In genomic region chr4:37389369-37389765, GRCh38 we compare ENCODE assay signal across 20 cellular contexts.
"Had no signal": no experiment of that assay in that cellular context is flagged by ENCODE, and none has a peak within 500 bp of the region (broad histone marks: within the 10 kb centered on the region; RNA-seq: fewer than 3 reads in every experiment).

No MANE protein-coding gene starts in this region.

- ATAC-seq: activated T-cell treated with anti-CD3 and anti-CD28 coated beads, Interleukin-2, amount 50 U/mL, for 4 hours; gastrocnemius medialis; heart left ventricle had no signal

- H3K9me3 Mint-ChIP-seq: activated CD4-positive, alpha-beta T cell treated with anti-CD3 and anti-CD28 coated beads, Interleukin-2, amount 10 ng/mL, durations not matched to agents 7 days and 5 days; activated naive CD4-positive, alpha-beta T cell treated with anti-CD3 and anti-CD28 coated beads, Interleukin-2, amount 10 ng/mL, durations not matched to agents 7 days and 5 days; activated naive CD8-positive, alpha-beta T cell treated with anti-CD3 and anti-CD28 coated beads, Interleukin-2, amount 50 U/mL, for 24 hours; activated T-cell treated with anti-CD3 and anti-CD28 coated beads, Interleukin-2, amount 50 U/mL, for 4 hours; central memory CD8-positive, alpha-beta T cell; immature natural killer cell; nephron progenitor cell had no signal

- DNase-seq: activated CD8-positive, alpha-beta memory T cell treated with anti-CD3 and anti-CD28 coated beads, Interleukin-2, amount 50 U/mL, for 4 hours; activated effector memory CD4-positive, alpha-beta T cell treated with Interleukin-2 at 50 U/mL for 16 hours; activated T-cell treated with anti-CD3 and anti-CD28 coated beads, Interleukin-2, amount 50 U/mL, for 4 hours; gastrocnemius medialis; heart left ventricle; left ventricle myocardium inferior; occipital lobe; sigmoid colon; spleen; stimulated activated naive CD4-positive, alpha-beta T cell treated with Interleukin-2 at 50 U/mL for 16 hours; T-helper 9 cell had no signal

- H3K27ac Mint-ChIP-seq: activated CD4-positive, alpha-beta T cell treated with anti-CD3 and anti-CD28 coated beads, Interleukin-2, amount 10 ng/mL, durations not matched to agents 7 days and 5 days; activated naive CD4-positive, alpha-beta T cell treated with anti-CD3 and anti-CD28 coated beads, Interleukin-2, amount 10 ng/mL, durations not matched to agents 7 days and 5 days; activated naive CD8-positive, alpha-beta T cell treated with anti-CD3 and anti-CD28 coated beads, Interleukin-2, amount 50 U/mL, for 24 hours; immature natural killer cell; nephron progenitor cell had no signal

- H3K27me3 ChIP-seq: brain microvascular endothelial cell, colonic mucosa, gastrocnemius medialis, sigmoid colon, spleen, thyroid gland had no signal

- H3K4me1 Mint-ChIP-seq: activated CD4-positive, alpha-beta T cell treated with anti-CD3 and anti-CD28 coated beads, Interleukin-2, amount 10 ng/mL, durations not matched to agents 7 days and 5 days; central memory CD8-positive, alpha-beta T cell; immature natural killer cell; nephron progenitor cell had no signal

- H3K27ac ChIP-seq: brain microvascular endothelial cell, colonic mucosa, gastrocnemius medialis, heart left ventricle, left ventricle myocardium inferior, sigmoid colon, spleen, thyroid gland had no signal

- H3K4me1 ChIP-seq: colonic mucosa, gastrocnemius medialis, sigmoid colon had no signal

- H3K4me3 ChIP-seq: colonic mucosa, gastrocnemius medialis, heart left ventricle, left ventricle myocardium inferior, sigmoid colon, spleen, thyroid gland had no signal

- H3K36me3 Mint-ChIP-seq: activated naive CD4-positive, alpha-beta T cell treated with anti-CD3 and anti-CD28 coated beads, Interleukin-2, amount 10 ng/mL, durations not matched to agents 7 days and 5 days; immature natural killer cell had no signal

- H3K27me3 Mint-ChIP-seq: activated CD4-positive, alpha-beta T cell treated with anti-CD3 and anti-CD28 coated beads, Interleukin-2, amount 10 ng/mL, durations not matched to agents 7 days and 5 days had no signal

- H3K36me3 ChIP-seq: brain microvascular endothelial cell, colonic mucosa, gastrocnemius medialis, heart left ventricle, left ventricle myocardium inferior, sigmoid colon, spleen, thyroid gland had no signal

- H3K4me3 Mint-ChIP-seq: activated CD4-positive, alpha-beta T cell treated with anti-CD3 and anti-CD28 coated beads, Interleukin-2, amount 10 ng/mL, durations not matched to agents 7 days and 5 days; activated naive CD4-positive, alpha-beta T cell treated with anti-CD3 and anti-CD28 coated beads, Interleukin-2, amount 10 ng/mL, durations not matched to agents 7 days and 5 days; activated naive CD8-positive, alpha-beta T cell treated with anti-CD3 and anti-CD28 coated beads, Interleukin-2, amount 50 U/mL, for 24 hours; activated T-cell treated with anti-CD3 and anti-CD28 coated beads, Interleukin-2, amount 50 U/mL, for 4 hours; central memory CD8-positive, alpha-beta T cell; immature natural killer cell; nephron progenitor cell had no signal

- H3K9me3 ChIP-seq: colonic mucosa, gastrocnemius medialis, heart left ventricle, left ventricle myocardium inferior, sigmoid colon, spleen, thyroid gland had no signal
